10 cellular contexts compared by ENCODE assay signal in the genomic region with DNA sequence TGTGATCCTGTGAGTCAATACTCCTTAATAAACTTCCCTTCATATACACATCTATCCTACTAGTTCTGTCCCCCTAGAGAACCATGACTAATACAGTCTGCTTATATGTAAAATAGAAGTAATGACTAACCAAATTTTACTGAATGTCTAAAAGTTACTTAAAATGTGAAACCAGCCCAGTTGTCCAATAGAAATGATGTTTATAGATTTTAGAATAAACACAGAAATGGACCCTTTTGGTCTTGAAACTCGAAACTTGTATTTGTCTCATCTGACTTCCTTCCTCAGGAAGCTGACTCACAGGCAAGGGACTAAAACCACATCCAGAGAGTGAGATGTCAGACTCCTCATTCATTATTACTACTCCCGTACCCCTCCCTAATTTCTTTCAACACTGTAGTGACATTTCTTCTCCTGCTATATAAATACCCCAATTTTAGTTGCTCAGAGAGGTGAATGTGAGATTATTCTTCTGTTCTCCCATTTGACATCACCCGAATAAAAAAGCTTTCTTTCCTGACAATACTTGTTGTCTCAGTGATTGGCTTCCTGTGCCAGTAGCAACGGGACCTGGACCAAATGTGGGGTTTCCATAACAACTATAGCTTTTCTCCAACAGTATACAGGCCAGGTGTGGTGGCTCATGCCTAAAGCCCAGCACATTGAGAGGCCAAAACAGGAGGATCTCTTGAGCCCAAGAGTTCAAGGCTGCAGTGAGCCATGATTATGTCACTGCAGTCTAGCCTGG.
DNase-seq lines count a peak whose midpoint lies in the region; ATAC-seq and TF ChIP-seq lines count a peak whose summit lies in the region.
"Had no signal": no experiment of that assay in that cellular context is flagged by ENCODE, and none has a peak within 500 bp of the region (broad histone marks: within the 10 kb centered on the region; RNA-seq: fewer than 3 reads in every experiment).

No MANE protein-coding gene starts in this region.

- H3K4me2 ChIP-seq in MM.1S (ENCODE audit: low read depth, low read length) = peak overlapping the region; percentile 46; the same call in 1 of the 2 replicates

- no peaks in the 10 kb centered on the region for H3K79me2 ChIP-seq in MM.1S (ENCODE audit: low read length)

- peaks cover 20% of the 10 kb centered on the region for H3K4me1 ChIP-seq in MM.1S (ENCODE audit: low read length)

- H3F3A ChIP-seq in MM.1S (ENCODE audit: insufficient read depth, low read length) = peaks cover 13% of the 10 kb centered on the region

- DNase-seq in EL (peak; percentile 51), MM.1S (peak; percentile 88), epithelial cell of prostate (ENCODE audit: low read depth, low spot score) (peak; percentile 3), G401 (ENCODE audit: low spot score) (no peak), left ventricle myocardium superior (no peak)
- DNase-seq: activated B cell treated with CpG ODN at 0.5 μM for 24 hours, islet precursor cell had no signal

- no peaks in the 10 kb centered on the region for H3K36me3 ChIP-seq in MM.1S (replicated peaks; ENCODE audit: insufficient read depth, low read length)

- H3K9ac ChIP-seq in MM.1S (ENCODE audit: low read length) = peak overlapping the region; percentile 44

- ATAC-seq in GM21825 (IDR thresholded peaks at IDR 0.05; ENCODE audit: unreplicated experiment) = peak; percentile 67
- ATAC-seq in left ventricle myocardium superior = no peak
- no peak for ATAC-seq in HG02763 (IDR thresholded peaks at IDR 0.05; ENCODE audit: unreplicated experiment)
- ATAC-seq in HG02571 (IDR thresholded peaks at IDR 0.05; ENCODE audit: unreplicated experiment) = no peak

- TF ChIP-seq CTCF in MM.1S (IDR thresholded peaks at IDR 0.05; ENCODE audit: low read length) = no peak

- intact Hi-C loops in left ventricle myocardium superior (cut with micrococcal nuclease) = no loop called here

- peak overlapping the region; percentile 93 for H3K27ac ChIP-seq in MM.1S (ENCODE audit: low read length)
- peak overlapping the region; percentile 22 for H3K27ac ChIP-seq in epithelial cell of prostate

- H3K9me3 ChIP-seq in MM.1S (replicated peaks; ENCODE audit: insufficient read depth, low read length) = no peaks in the 10 kb centered on the region

- no peak overlapping the region for H3K4me3 ChIP-seq in MM.1S (ENCODE audit: low read length)

- no peaks in the 10 kb centered on the region for H3K9me2 ChIP-seq in MM.1S (replicated peaks; ENCODE audit: insufficient read depth, low read length)

- no peaks in the 10 kb centered on the region for H4K20me1 ChIP-seq in MM.1S (ENCODE audit: insufficient read depth, low read length)

- peak overlapping the region; percentile 64 for H2AFZ ChIP-seq in MM.1S (ENCODE audit: low read length)

- in situ Hi-C loops in G401 (cut with HindIII; ENCODE audit: low sequenced_read_pairs) = no loop called here

- H3K27me3 ChIP-seq in MM.1S (replicated peaks; ENCODE audit: insufficient read depth, low read length) = no peaks in the 10 kb centered on the region

Comparison
In these comparisons a context has a peak if more than half of its experiments do, and no peak if none do; other contexts are left out.
1. DNase-seq: peak in EL (single experiment), MM.1S (single experiment) and epithelial cell of prostate (single experiment); none in G401 (single experiment) and left ventricle myocardium superior (single experiment).